1 cellular context compared by ENCODE assay signal in genomic region chr17:5793157-5793556, GRCh38.
TF ChIP-seq lines count a peak whose summit lies in the region.

No MANE protein-coding gene starts in this region.

TF ChIP-seq in K562, 482 proteins besides CTCF, POLR2A, EP300 and RAD21 (continued from another document):
- TF ChIP-seq ZNF609 (CRISPR knock-in tag; IDR thresholded peaks at IDR 0.05; ENCODE audit: borderline replicate concordance) (no peak), ZNF146 (CRISPR knock-in tag; IDR thresholded peaks at IDR 0.05; ENCODE audit: unreplicated experiment) (no peak), ZNF354B (CRISPR knock-in tag; IDR thresholded peaks at IDR 0.05) (no peak)
- TF ChIP-seq, protein P1, sequence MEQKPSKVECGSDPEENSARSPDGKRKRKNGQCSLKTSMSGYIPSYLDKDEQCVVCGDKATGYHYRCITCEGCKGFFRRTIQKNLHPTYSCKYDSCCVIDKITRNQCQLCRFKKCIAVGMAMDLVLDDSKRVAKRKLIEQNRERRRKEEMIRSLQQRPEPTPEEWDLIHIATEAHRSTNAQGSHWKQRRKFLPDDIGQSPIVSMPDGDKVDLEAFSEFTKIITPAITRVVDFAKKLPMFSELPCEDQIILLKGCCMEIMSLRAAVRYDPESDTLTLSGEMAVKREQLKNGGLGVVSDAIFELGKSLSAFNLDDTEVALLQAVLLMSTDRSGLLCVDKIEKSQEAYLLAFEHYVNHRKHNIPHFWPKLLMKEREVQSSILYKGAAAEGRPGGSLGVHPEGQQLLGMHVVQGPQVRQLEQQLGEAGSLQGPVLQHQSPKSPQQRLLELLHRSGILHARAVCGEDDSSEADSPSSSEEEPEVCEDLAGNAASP (IDR thresholded peaks at IDR 0.05): no peak
